Comparison of ENCODE assay signal across 40 cellular contexts in genomic region chr20:2431185-2431584, GRCh38. TPM values are rescaled to one million over a fixed set of nuclear protein-coding genes. Genes with fewer than 3 reads are reported as not detected.
"Had no signal": no experiment of that assay in that cellular context is flagged by ENCODE, and none has a peak within 500 bp of the region (broad histone marks: within the 10 kb centered on the region; RNA-seq: fewer than 3 reads in every experiment).

No MANE protein-coding gene starts in this region.

- H3K4me1 ChIP-seq: ascending aorta had no signal

- H3K36me3 ChIP-seq: ascending aorta, cardiac muscle cell had no signal

- H3K27ac Mint-ChIP-seq: activated CD4-positive, alpha-beta memory T cell treated with anti-CD3 and anti-CD28 coated beads, Interleukin-2, amount 10 ng/mL, durations not matched to agents 7 days and 5 days; activated CD4-positive, alpha-beta T cell treated with anti-CD3 and anti-CD28 coated beads for 36 hours; activated CD4-positive, alpha-beta T cell treated with anti-CD3 and anti-CD28 coated beads, Interleukin-2, amount 10 ng/mL, durations not matched to agents 7 days and 5 days; activated CD8-positive, alpha-beta memory T cell treated with anti-CD3 and anti-CD28 coated beads, Interleukin-2, amount 10 ng/mL, durations not matched to agents 7 days and 5 days; activated CD8-positive, alpha-beta T cell treated with anti-CD3 and anti-CD28 coated beads, Interleukin-2, amount 10 ng/mL, durations not matched to agents 7 days and 5 days; activated naive CD4-positive, alpha-beta T cell treated with anti-CD3 and anti-CD28 coated beads, Interleukin-2, amount 10 ng/mL, durations not matched to agents 7 days and 5 days; activated naive CD4-positive, alpha-beta T cell treated with anti-CD3 and anti-CD28 coated beads, Interleukin-2, amount 50 U/mL, for 24 hours; activated naive CD8-positive, alpha-beta T cell; activated naive CD8-positive, alpha-beta T cell treated with anti-CD3 and anti-CD28 coated beads, Interleukin-2, amount 10 ng/mL, durations not matched to agents 7 days and 5 days; activated naive CD8-positive, alpha-beta T cell treated with anti-CD3 and anti-CD28 coated beads, Interleukin-2, amount 50 U/mL, for 24 hours; activated T-cell treated with anti-CD3 and anti-CD28 coated beads, Interleukin-2, amount 50 U/mL, for 24 hours; activated T-helper 2 cell treated with anti-CD3 and anti-CD28 coated beads, Interferon-gamma antibody, Interleukin-2, Interleukin-4, amounts not matched to agents 10 μg/mL and 5 μg/mL and 100 μg/mL, durations not matched to agents 14 hours and 24 hours and 36 hours; brain; T-helper 1 cell treated with Interleukin-12 subunit alpha and Interleukin-12 subunit beta and Interleukin-4 antibody, amounts not matched to agents 30 μg/mL and 1 μg/mL, for 36 hours; T-helper 2 cell treated with Interferon-gamma antibody and Interleukin-4, amounts not matched to agents 5 μg/mL and 100 μg/mL, for 36 hours had no signal

- DNase-seq: activated CD4-positive, alpha-beta memory T cell treated with anti-CD3 and anti-CD28 coated beads, Interleukin-2, amount 10 ng/mL, durations not matched to agents 7 days and 5 days; activated CD4-positive, alpha-beta T cell treated with anti-CD3 and anti-CD28 coated beads for 1 hour; activated CD4-positive, alpha-beta T cell treated with anti-CD3 and anti-CD28 coated beads for 36 hours; activated CD4-positive, alpha-beta T cell treated with anti-CD3 and anti-CD28 coated beads for 48 hours; activated CD4-positive, alpha-beta T cell treated with anti-CD3 and anti-CD28 coated beads, Interleukin-2, amount 10 ng/mL, durations not matched to agents 7 days and 5 days; activated CD4-positive, alpha-beta T cell treated with anti-CD3 and anti-CD28 coated beads, Interleukin-2, amount 50 U/mL, for 48 hours; activated CD4-positive, CD25-positive, alpha-beta regulatory T cell; activated CD8-positive, alpha-beta memory T cell treated with anti-CD3 and anti-CD28 coated beads for 24 hours; activated CD8-positive, alpha-beta memory T cell treated with anti-CD3 and anti-CD28 coated beads, Interleukin-2, amount 10 ng/mL, durations not matched to agents 7 days and 5 days; activated CD8-positive, alpha-beta memory T cell treated with anti-CD3 and anti-CD28 coated beads, Interleukin-2, amount 50 U/mL, for 48 hours; activated CD8-positive, alpha-beta T cell treated with anti-CD3 and anti-CD28 coated beads, Interleukin-2, amount 10 ng/mL, durations not matched to agents 7 days and 5 days; activated effector memory CD4-positive, alpha-beta T cell treated with Interleukin-2 at 50 U/mL for 16 hours; activated gamma-delta T cell; activated naive CD4-positive, alpha-beta T cell treated with anti-CD3 and anti-CD28 coated beads, Interleukin-2, amount 10 ng/mL, durations not matched to agents 7 days and 5 days; activated naive CD4-positive, alpha-beta T cell treated with Interleukin-2 at 50 U/mL for 16 hours; activated naive CD8-positive, alpha-beta T cell treated with anti-CD3 and anti-CD28 coated beads, Interleukin-2, amount 10 ng/mL, durations not matched to agents 7 days and 5 days; activated naive CD8-positive, alpha-beta T cell treated with anti-CD3 and anti-CD28 coated beads, Interleukin-2, amount 50 U/mL, for 24 hours; activated T-cell treated with anti-CD3 and anti-CD28 coated beads, Interleukin-2, amount 50 U/mL, for 24 hours; activated T-cell treated with anti-CD3 and anti-CD28 coated beads, Interleukin-2, amount 50 U/mL, for 48 hours; amygdala; anterior cingulate cortex; caudate nucleus; cerebellar nuclear complex; T-helper 2 cell; T-helper 9 cell had no signal

- H3K9me3 ChIP-seq: ascending aorta had no signal

- H3K36me3 Mint-ChIP-seq: activated naive CD4-positive, alpha-beta T cell treated with anti-CD3 and anti-CD28 coated beads, Interleukin-2, amount 10 ng/mL, durations not matched to agents 7 days and 5 days; activated naive CD4-positive, alpha-beta T cell treated with anti-CD3 and anti-CD28 coated beads, Interleukin-2, amount 50 U/mL, for 24 hours; activated naive CD8-positive, alpha-beta T cell treated with anti-CD3 and anti-CD28 coated beads, Interleukin-2, amount 10 ng/mL, durations not matched to agents 7 days and 5 days; brain had no signal

- ATAC-seq: activated CD4-positive, alpha-beta T cell treated with anti-CD3 and anti-CD28 coated beads for 36 hours; activated CD4-positive, CD25-positive, alpha-beta regulatory T cell treated with anti-CD3 and anti-CD28 coated beads, Interleukin-2, amount 50 U/mL, for 24 hours; activated CD8-positive, alpha-beta memory T cell treated with anti-CD3 and anti-CD28 coated beads, Interleukin-2, amount 10 ng/mL, durations not matched to agents 7 days and 5 days; activated CD8-positive, alpha-beta T cell treated with anti-CD3 and anti-CD28 coated beads, Interleukin-2, amount 10 ng/mL, durations not matched to agents 7 days and 5 days; activated naive CD8-positive, alpha-beta T cell treated with anti-CD3 and anti-CD28 coated beads, Interleukin-2, amount 50 U/mL, for 24 hours had no signal

- H3K27me3 ChIP-seq: ascending aorta had no signal

- H3K27ac ChIP-seq: ascending aorta, cardiac muscle cell, VCaP had no signal

- H3K4me1 Mint-ChIP-seq: activated CD4-positive, alpha-beta T cell treated with anti-CD3 and anti-CD28 coated beads for 36 hours; activated CD4-positive, alpha-beta T cell treated with anti-CD3 and anti-CD28 coated beads, Interleukin-2, amount 10 ng/mL, durations not matched to agents 7 days and 5 days; activated CD8-positive, alpha-beta memory T cell treated with anti-CD3 and anti-CD28 coated beads, Interleukin-2, amount 10 ng/mL, durations not matched to agents 7 days and 5 days; activated naive CD4-positive, alpha-beta T cell treated with anti-CD3 and anti-CD28 coated beads, Interleukin-2, amount 10 ng/mL, durations not matched to agents 7 days and 5 days; activated naive CD4-positive, alpha-beta T cell treated with anti-CD3 and anti-CD28 coated beads, Interleukin-2, amount 50 U/mL, for 24 hours; activated naive CD8-positive, alpha-beta T cell treated with anti-CD3 and anti-CD28 coated beads, Interleukin-2, amount 10 ng/mL, durations not matched to agents 7 days and 5 days; activated naive CD8-positive, alpha-beta T cell treated with anti-CD3 and anti-CD28 coated beads, Interleukin-2, amount 50 U/mL, for 24 hours; brain; central memory CD8-positive, alpha-beta T cell had no signal

- H3K4me3 ChIP-seq: ascending aorta, cardiac muscle cell had no signal

- H3K4me3 Mint-ChIP-seq: activated CD4-positive, alpha-beta memory T cell treated with anti-CD3 and anti-CD28 coated beads, Interleukin-2, amount 10 ng/mL, durations not matched to agents 7 days and 5 days; activated CD4-positive, alpha-beta T cell treated with anti-CD3 and anti-CD28 coated beads for 36 hours; activated CD4-positive, alpha-beta T cell treated with anti-CD3 and anti-CD28 coated beads, Interleukin-2, amount 10 ng/mL, durations not matched to agents 7 days and 5 days; activated CD8-positive, alpha-beta memory T cell treated with anti-CD3 and anti-CD28 coated beads, Interleukin-2, amount 10 ng/mL, durations not matched to agents 7 days and 5 days; activated CD8-positive, alpha-beta T cell treated with anti-CD3 and anti-CD28 coated beads, Interleukin-2, amount 10 ng/mL, durations not matched to agents 7 days and 5 days; activated naive CD4-positive, alpha-beta T cell treated with anti-CD3 and anti-CD28 coated beads, Interleukin-2, amount 10 ng/mL, durations not matched to agents 7 days and 5 days; activated naive CD4-positive, alpha-beta T cell treated with anti-CD3 and anti-CD28 coated beads, Interleukin-2, amount 50 U/mL, for 24 hours; activated naive CD8-positive, alpha-beta T cell; activated naive CD8-positive, alpha-beta T cell treated with anti-CD3 and anti-CD28 coated beads, Interleukin-2, amount 10 ng/mL, durations not matched to agents 7 days and 5 days; activated naive CD8-positive, alpha-beta T cell treated with anti-CD3 and anti-CD28 coated beads, Interleukin-2, amount 50 U/mL, for 24 hours; activated T-cell treated with anti-CD3 and anti-CD28 coated beads, Interleukin-2, amount 50 U/mL, for 24 hours; brain; central memory CD8-positive, alpha-beta T cell; T-helper 1 cell treated with Interleukin-12 subunit alpha and Interleukin-12 subunit beta and Interleukin-4 antibody, amounts not matched to agents 30 μg/mL and 1 μg/mL, for 36 hours; T-helper 2 cell treated with Interferon-gamma antibody and Interleukin-4, amounts not matched to agents 5 μg/mL and 100 μg/mL, for 36 hours had no signal

- H3K9me3 Mint-ChIP-seq: activated CD4-positive, alpha-beta memory T cell treated with anti-CD3 and anti-CD28 coated beads, Interleukin-2, amount 10 ng/mL, durations not matched to agents 7 days and 5 days; activated CD4-positive, alpha-beta T cell treated with anti-CD3 and anti-CD28 coated beads, Interleukin-2, amount 10 ng/mL, durations not matched to agents 7 days and 5 days; activated naive CD4-positive, alpha-beta T cell treated with anti-CD3 and anti-CD28 coated beads, Interleukin-2, amount 10 ng/mL, durations not matched to agents 7 days and 5 days; activated naive CD4-positive, alpha-beta T cell treated with anti-CD3 and anti-CD28 coated beads, Interleukin-2, amount 50 U/mL, for 24 hours; activated naive CD8-positive, alpha-beta T cell treated with anti-CD3 and anti-CD28 coated beads, Interleukin-2, amount 10 ng/mL, durations not matched to agents 7 days and 5 days; activated naive CD8-positive, alpha-beta T cell treated with anti-CD3 and anti-CD28 coated beads, Interleukin-2, amount 50 U/mL, for 24 hours; activated T-cell treated with anti-CD3 and anti-CD28 coated beads, Interleukin-2, amount 50 U/mL, for 24 hours; activated T-helper 2 cell treated with anti-CD3 and anti-CD28 coated beads, Interferon-gamma antibody, Interleukin-2, Interleukin-4, amounts not matched to agents 10 μg/mL and 5 μg/mL and 100 μg/mL, durations not matched to agents 14 hours and 24 hours and 36 hours; brain; central memory CD8-positive, alpha-beta T cell; T-helper 1 cell treated with Interleukin-12 subunit alpha and Interleukin-12 subunit beta and Interleukin-4 antibody, amounts not matched to agents 30 μg/mL and 1 μg/mL, for 36 hours; T-helper 2 cell treated with Interferon-gamma antibody and Interleukin-4, amounts not matched to agents 5 μg/mL and 100 μg/mL, for 36 hours had no signal

- FAIRE-seq: bronchial epithelial cell, TTC549 had no signal

RNA-seq across cellular contexts. Expression of gene TGM6, which starts 50.5 kb away (rescaled TPM):
- total RNA-seq: activated CD4-positive, alpha-beta memory T cell treated with anti-CD3 and anti-CD28 coated beads, Interleukin-2, amount 10 ng/mL, durations not matched to agents 7 days and 5 days; activated CD4-positive, alpha-beta T cell treated with anti-CD3 and anti-CD28 coated beads for 36 hours; activated CD4-positive, alpha-beta T cell treated with anti-CD3 and anti-CD28 coated beads, Interleukin-2, amount 10 ng/mL, durations not matched to agents 7 days and 5 days; activated CD8-positive, alpha-beta memory T cell treated with anti-CD3 and anti-CD28 coated beads, Interleukin-2, amount 10 ng/mL, durations not matched to agents 7 days and 5 days; activated CD8-positive, alpha-beta T cell treated with anti-CD3 and anti-CD28 coated beads, Interleukin-2, amount 10 ng/mL, durations not matched to agents 7 days and 5 days; activated naive CD8-positive, alpha-beta T cell treated with anti-CD3 and anti-CD28 coated beads, Interleukin-2, amount 10 ng/mL, durations not matched to agents 7 days and 5 days; activated T-helper 2 cell treated with anti-CD3 and anti-CD28 coated beads, Interferon-gamma antibody, Interleukin-2, Interleukin-4, amounts not matched to agents 10 μg/mL and 5 μg/mL and 100 μg/mL, durations not matched to agents 14 hours and 24 hours and 36 hours; ascending aorta; bronchial epithelial cell; cardiac muscle cell; chondrocyte had no signal
- polyA plus RNA-seq: adipose tissue, cardiac muscle cell had no signal
